Comparison of ENCODE assay signal across 31 cellular contexts in the genomic region with DNA sequence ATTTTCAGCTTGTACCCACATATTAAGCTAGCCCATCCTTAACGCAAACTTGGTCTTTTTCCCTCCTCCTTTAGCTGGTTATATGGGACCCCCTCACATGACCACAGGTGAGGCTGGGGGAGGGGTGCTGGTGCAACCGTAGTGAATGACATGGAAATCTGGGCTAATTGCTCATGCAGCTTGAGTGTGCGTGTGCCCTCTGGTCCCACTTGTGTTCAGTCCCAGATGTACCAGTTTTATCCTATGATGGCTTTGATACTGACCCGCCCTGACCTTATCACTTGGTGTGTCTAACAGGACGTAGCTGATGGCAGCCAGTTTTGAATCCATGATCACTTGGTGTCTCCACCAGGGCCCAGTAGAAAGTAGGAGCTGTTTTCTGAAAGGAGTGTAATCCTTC.
"Had no signal": no experiment of that assay in that cellular context is flagged by ENCODE, and none has a peak within 500 bp of the region (broad histone marks: within the 10 kb centered on the region; RNA-seq: fewer than 3 reads in every experiment).

No MANE protein-coding gene starts in this region.

- H3K4me3 Mint-ChIP-seq: naive thymus-derived CD8-positive, alpha-beta T cell; natural killer cell treated with Interleukin-12 subunit alpha and Interleukin-12 subunit beta and Interleukin-15 and Interleukin-18, amount 100 ng/mL, for 72 hours; nephron progenitor cell; neural crest cell; stimulated activated effector memory CD8-positive, alpha-beta T cell treated with anti-CD3 and anti-CD28 coated beads, Interleukin-12 subunit alpha, Interleukin-12 subunit beta, amount 100 ng/mL, for 72 hours; stimulated activated naive B cell treated with anti-CD40 and anti-IgM and Interleukin-4, amounts not matched to agents 10 μg/mL and 1 μg/mL and 100 μg/mL, for 72 hours; stimulated activated naive CD8-positive, alpha-beta T cell treated with anti-CD3 and anti-CD28 coated beads, Interleukin-15, Interleukin-2, amounts not matched to agents 100 ng/mL and 50 ng/mL, for 24 hours had no signal

- H3K79me2 ChIP-seq: parathyroid adenoma had no signal

- ATAC-seq: naive thymus-derived CD8-positive, alpha-beta T cell; natural killer cell treated with Interleukin-12 subunit alpha and Interleukin-12 subunit beta and Interleukin-15 and Interleukin-18, amount 100 ng/mL, for 72 hours; psoas muscle; right cardiac atrium; right lobe of liver; stimulated activated effector memory CD8-positive, alpha-beta T cell treated with anti-CD3 and anti-CD28 coated beads, Interleukin-12 subunit alpha, Interleukin-12 subunit beta, amount 100 ng/mL, for 72 hours; stimulated activated naive B cell treated with anti-CD40 and anti-IgM and Interleukin-4, amounts not matched to agents 10 μg/mL and 1 μg/mL and 100 μg/mL, for 72 hours had no signal

- H3K9me3 Mint-ChIP-seq: nephron progenitor cell; neural crest cell; stimulated activated naive CD8-positive, alpha-beta T cell treated with anti-CD3 and anti-CD28 coated beads, Interleukin-15, Interleukin-2, amounts not matched to agents 100 ng/mL and 50 ng/mL, for 24 hours had no signal

- H3K27ac Mint-ChIP-seq: natural killer cell treated with Interleukin-12 subunit alpha and Interleukin-12 subunit beta and Interleukin-15 and Interleukin-18, amount 100 ng/mL, for 72 hours; nephron progenitor cell; progenitor cell of endocrine pancreas; stimulated activated effector memory CD8-positive, alpha-beta T cell treated with anti-CD3 and anti-CD28 coated beads, Interleukin-12 subunit alpha, Interleukin-12 subunit beta, amount 100 ng/mL, for 72 hours; stimulated activated naive B cell treated with anti-CD40 and anti-IgM and Interleukin-4, amounts not matched to agents 10 μg/mL and 1 μg/mL and 100 μg/mL, for 72 hours; stimulated activated naive CD8-positive, alpha-beta T cell treated with anti-CD3 and anti-CD28 coated beads, Interleukin-15, Interleukin-2, amounts not matched to agents 100 ng/mL and 50 ng/mL, for 24 hours had no signal

- H3K27me3 Mint-ChIP-seq: naive thymus-derived CD8-positive, alpha-beta T cell; natural killer cell treated with Interleukin-12 subunit alpha and Interleukin-12 subunit beta and Interleukin-15 and Interleukin-18, amount 100 ng/mL, for 72 hours; stimulated activated naive B cell treated with anti-CD40 and anti-IgM and Interleukin-4, amounts not matched to agents 10 μg/mL and 1 μg/mL and 100 μg/mL, for 72 hours; stimulated activated naive CD8-positive, alpha-beta T cell treated with anti-CD3 and anti-CD28 coated beads, Interleukin-15, Interleukin-2, amounts not matched to agents 100 ng/mL and 50 ng/mL, for 24 hours had no signal

- H3K27ac ChIP-seq: neutrophil, ovary, parathyroid adenoma, psoas muscle, right lobe of liver, sigmoid colon, stomach, thoracic aorta, thyroid gland, tibial nerve, upper lobe of left lung, vagina had no signal

- H3K9me3 ChIP-seq: neutrophil, ovary, psoas muscle, right lobe of liver, sigmoid colon, stomach, thoracic aorta, thyroid gland, tibial nerve, upper lobe of left lung, vagina had no signal

- FAIRE-seq: small intestine, urothelium cell line had no signal

- H3K4me3 ChIP-seq: ovary, psoas muscle, right lobe of liver, sigmoid colon, stomach, thoracic aorta, thyroid gland, tibial nerve, upper lobe of left lung, vagina had no signal

- H3K27me3 ChIP-seq: neutrophil, ovary, right lobe of liver, sigmoid colon, stomach, thyroid gland, tibial nerve, upper lobe of left lung, vagina had no signal

- H3K4me1 ChIP-seq: psoas muscle, right lobe of liver had no signal

- H3K9ac ChIP-seq: parathyroid adenoma had no signal

- DNase-seq: naive thymus-derived CD8-positive, alpha-beta T cell; nephron progenitor cell; nucleus accumbens; ovary; posterior cingulate gyrus; psoas muscle; right cardiac atrium; right lobe of liver; sigmoid colon; small intestine; stimulated activated CD4-positive, alpha-beta T cell treated with anti-CD3 and anti-CD28 coated beads, Interleukin-15, amount 100 ng/mL, for 24 hours; stimulated activated CD4-positive, alpha-beta T cell treated with anti-CD3 and anti-CD28 coated beads, Interleukin-2, amount 100 ng/mL, for 24 hours; stimulated activated CD4-positive, alpha-beta T cell treated with anti-CD3 and anti-CD28 coated beads, Interleukin-2, amount 100 ng/mL, for 48 hours; stimulated activated CD4-positive, alpha-beta T cell treated with anti-CD3 and anti-CD28 coated beads, Interleukin-4, amount 100 ng/mL, for 24 hours; stimulated activated naive B cell treated with anti-CD40 and anti-IgM and Interleukin-4, amounts not matched to agents 10 μg/mL and 1 μg/mL and 100 μg/mL, for 72 hours; stimulated activated naive CD4-positive, alpha-beta T cell treated with Interleukin-2 at 50 U/mL for 16 hours; stomach; thyroid gland; trophoblast cell; upper lobe of left lung had no signal

- H2AFZ ChIP-seq: parathyroid adenoma had no signal

- H3K36me3 ChIP-seq: neutrophil, ovary, right lobe of liver, sigmoid colon, stomach, thoracic aorta, thyroid gland, tibial nerve, upper lobe of left lung, vagina had no signal
